24 cellular contexts compared by ENCODE assay signal in genomic region chr6:47464052-47464451, GRCh38. TPM values are rescaled to one million over a fixed set of nuclear protein-coding genes. Genes with fewer than 3 reads are reported as not detected.
DNase-seq lines count a peak whose midpoint lies in the region; ATAC-seq, FAIRE-seq and TF ChIP-seq lines count a peak whose summit lies in the region.
"Had no signal": no experiment of that assay in that cellular context is flagged by ENCODE, and none has a peak within 500 bp of the region (broad histone marks: within the 10 kb centered on the region; RNA-seq: fewer than 3 reads in every experiment).

No MANE protein-coding gene starts in this region.

- H3K27ac ChIP-seq in body of pancreas (peak overlapping the region in 3 of 4 donors; percentile 30 to 73 (median 65)), pancreas (peak overlapping the region in 2 of 4 donors; percentile 50 to 59)
- H3K27ac ChIP-seq: BLaER1, heart left ventricle, HL-60 had no signal

- TF ChIP-seq CTCF in body of pancreas (IDR thresholded peaks at IDR 0.05) (no peak), pancreas (IDR thresholded peaks at IDR 0.05) (no peak)

- DNase-seq in NCI-H345 (lab: John Stamatoyannopoulos, UW), result peak; percentile 5
- DNase-seq in NCI-H345 treated with DMSO at 0.1 percent for 48 hours (lab: John Stamatoyannopoulos, UW; ENCODE audit: unreplicated experiment), result no peak
- DNase-seq in NCI-H2029 treated with DMSO at 0.1 percent for 48 hours (lab: John Stamatoyannopoulos, UW), result peak; percentile 65
- peak in 1 of 4 donors; percentile 37 for DNase-seq in body of pancreas
- DNase-seq in pancreas, result no peak
- DNase-seq in SHP77 (lab: John Stamatoyannopoulos, UW), result no peak
- DNase-seq: activated CD4-positive, alpha-beta T cell treated with anti-CD3 and anti-CD28 coated beads for 1 hour; activated naive CD4-positive, alpha-beta T cell treated with anti-CD3 and anti-CD28 coated beads, Interleukin-2, amount 10 ng/mL, durations not matched to agents 7 days and 5 days; activated T-cell treated with anti-CD3 and anti-CD28 coated beads, Interleukin-2, amount 50 U/mL, for 72 hours; amygdala; heart left ventricle; IMR-90; NCI-H1930; NCI-H526; OCI-M1; posterior cingulate gyrus; SHP77 treated with DMSO at 0.1 percent for 48 hours had no signal

- 12 to 24% methylated on average over 1 of the region's 1 CpG for WGBS in body of pancreas, 2 donors
- 14 to 19% methylated on average over 1 of the region's 1 CpG for whole genome bisulfite sequencing in pancreas, 2 donors

- H3K4me3 ChIP-seq in body of pancreas (no peak overlapping the region), pancreas (no peak overlapping the region)
- H3K4me3 ChIP-seq: BLaER1, heart left ventricle had no signal

- H3K9me3 ChIP-seq in body of pancreas (no peaks in the 10 kb centered on the region), pancreas (no peaks in the 10 kb centered on the region)
- H3K9me3 ChIP-seq: BLaER1 had no signal

- H3K36me3 ChIP-seq in body of pancreas (replicated peaks in 1 of 2; ENCODE audit: insufficient read depth in 1 of 2, low read depth in 2 of 2), result no peaks in the 10 kb centered on the region
- H3K36me3 ChIP-seq in pancreas, result no peaks in the 10 kb centered on the region
- H3K36me3 ChIP-seq: BLaER1, heart left ventricle had no signal

- H3K4me1 ChIP-seq in body of pancreas, result peaks cover 43% of the 10 kb centered on the region
- peaks cover 20 to 35% (median 32%) of the 10 kb centered on the region in 3 donors for H3K4me1 ChIP-seq in pancreas
- H3K4me1 ChIP-seq: heart left ventricle had no signal

- intact Hi-C loops in body of pancreas (cut with DNase I), result no loop called here
- intact Hi-C loops in pancreas (cut with DNase I), result no loop called here

- ATAC-seq in body of pancreas (peak; percentile 51), pancreas (peak; percentile 59 to 72 (median 67)), HG03469 (IDR thresholded peaks at IDR 0.05; ENCODE audit: unreplicated experiment) (no peak), HG03432 (IDR thresholded peaks at IDR 0.05; ENCODE audit: unreplicated experiment) (no peak)
- ATAC-seq: activated T-cell treated with anti-CD3 and anti-CD28 coated beads, Interleukin-2, amount 50 U/mL, for 72 hours; heart left ventricle had no signal

- no peak for FAIRE-seq in pancreas (lab: Jason Lieb, UNC)
- FAIRE-seq: D721Med, H54, urothelium cell line had no signal

- H3K27me3 ChIP-seq in body of pancreas, result no peaks in the 10 kb centered on the region
- H3K27me3 ChIP-seq in pancreas, result no peaks in the 10 kb centered on the region
- H3K27me3 ChIP-seq: BLaER1, heart left ventricle had no signal

- no peak for TF ChIP-seq POLR2A in body of pancreas (IDR thresholded peaks at IDR 0.05)

RNA-seq across cellular contexts. Expression of gene CD2AP, which starts 13.5 kb away (rescaled TPM):
- total RNA-seq in body of pancreas, result 10 to 100 TPM; 28.5 to 31.0 TPM
- total RNA-seq in pancreas, result 10 to 100 TPM; 15.9 to 38.5 (median 19.7) TPM
- polyA plus RNA-seq in pancreas, result 10 to 100 TPM in 1 of 2 donors, 1 to 10 TPM in 1; 7.6 to 11.3 TPM

Comparison
In these comparisons a context has a peak if more than half of its experiments do, and no peak if none do; other contexts are left out.
1. DNase-seq: peak in NCI-H345 (single experiment) and NCI-H2029 treated with DMSO at 0.1 percent for 48 hours (single experiment); none in NCI-H345 treated with DMSO at 0.1 percent for 48 hours (single experiment), pancreas (0 of 6) and SHP77 (0 of 2).
2. ATAC-seq: peak in body of pancreas (single experiment) and pancreas (4 of 4); none in HG03469 (single experiment) and HG03432 (single experiment).